8 cellular contexts compared by ENCODE assay signal in genomic region chr11:14358729-14359439, GRCh38. TPM values are rescaled to one million over a fixed set of nuclear protein-coding genes. Genes with fewer than 3 reads are reported as not detected.
A peak's percentile ranks its signal among the peaks of the same experiment; 100 is the strongest.
DNase-seq lines count a peak whose midpoint lies in the region; ATAC-seq, FAIRE-seq and TF ChIP-seq lines count a peak whose summit lies in the region.

RRAS2 (minus strand) TSS chr11:14359183; CDS start chr11:14358870, 313 bp downstream.

- H3K4me3 ChIP-seq in HCT116 (replicated peaks in 1 of 2; ENCODE audit: low read depth in 1 of 2, low read length in 2 of 2) (peak within 1 kb of the TSS; percentile 80 to 95), WI38 (ENCODE audit: low read depth, low read length) (peak within 1 kb of the TSS; percentile 69), mammary epithelial cell (replicated peaks in 1 of 3; ENCODE audit: insufficient read depth in 1 of 3, low read depth in 2 of 3, low read length in 3 of 3) (peak within 1 kb of the TSS; percentile 84 to 92 (median 88))

- H3K27me3 ChIP-seq in HCT116 (ENCODE audit: insufficient read depth, low read length): no peaks in the 10 kb centered on the region
- no peaks in the 10 kb centered on the region for H3K27me3 ChIP-seq in mammary epithelial cell (ENCODE audit: insufficient read depth, low read length)

- FAIRE-seq in GM12892 (lab: Jason Lieb, UNC): peak; percentile 83

- H3K27ac ChIP-seq in HCT116 (ENCODE audit: low read depth, low read length) (peak within 1 kb of the TSS; percentile 87), mammary epithelial cell (ENCODE audit: insufficient read depth, low read depth, low read length) (peak within 1 kb of the TSS; percentile 88)

- H3K9me3 ChIP-seq in HCT116 (ENCODE audit: control insufficient read depth in 1 of 2, insufficient read depth in 1 of 2, low read depth in 1 of 2, low read length in 2 of 2) (no peaks in the 10 kb centered on the region), mammary epithelial cell (replicated peaks; ENCODE audit: insufficient read depth, low read length) (no peaks in the 10 kb centered on the region)

- in situ Hi-C loops in mammary epithelial cell (cut with MboI; ENCODE audit: low sequenced_read_pairs in 2 of 2): no loop called here

- no TSS peak for BruUV-seq in HCT116 (replicated peaks; lab: Mats Ljungman, UMichigan)
- no TSS peak for BruUV-seq in mammary epithelial cell (replicated peaks; lab: Mats Ljungman, UMichigan)

- POLR2A ChIA-PET in HCT116 (lab: Charles Lee): no interaction called here

- H3K4me2 ChIP-seq in HCT116 (ENCODE audit: low read length) (peak within 1 kb of the TSS; percentile 95), mammary epithelial cell (ENCODE audit: insufficient read depth, low read depth, low read length) (peak within 1 kb of the TSS; percentile 93)

- CTCF ChIA-PET in HCT116 (lab: Charles Lee): no interaction called here
- CTCF ChIA-PET in mammary epithelial cell (lab: Charles Lee; ENCODE audit: low non-redundant PET): no interaction called here

- ATAC-seq in HCT116: peak; percentile 88

- intact Hi-C loops in HCT116 (cut with micrococcal nuclease): no loop called here
- intact Hi-C loops in mammary epithelial cell (cut with micrococcal nuclease): loop anchor here (1.0 to 2.0 kb wide), 5 partner anchors 22 to 96 kb away; no protein-coding TSS in a partner anchor

- no CpG with 5 or more reads among the region's 78 CpGs for WGBS in mammary epithelial cell (ENCODE audit: low coverage, missing lambda C conversion rate)

- H3K9ac ChIP-seq in HCT116 (ENCODE audit: low read length) (peak within 1 kb of the TSS; percentile 94), mammary epithelial cell (ENCODE audit: insufficient read depth, low read length) (peak within 1 kb of the TSS; percentile 94)

- H4K20me1 ChIP-seq in HCT116 (ENCODE audit: insufficient read depth) (peaks cover 4% of the 10 kb centered on the region; the same call in 1 of the 2 replicates), mammary epithelial cell (ENCODE audit: insufficient read depth, low read length) (no peaks in the 10 kb centered on the region)

- TF ChIP-seq POLR2A in GM12892 (IDR thresholded peaks at IDR 0.05; ENCODE audit: low read depth, low read length) (peak; percentile 85), HCT116 (IDR thresholded peaks at IDR 0.05; ENCODE audit: borderline replicate concordance, extremely low read depth, insufficient read depth, insufficient read length) (peak; percentile 81)

- RAD21 ChIA-PET in HCT116 (lab: Charles Lee; ENCODE audit: low non-redundant PET in 1 of 2, low total read pairs in 2 of 2, uncharacterized antibody in 2 of 2, unreplicated experiment in 2 of 2): interaction anchor here in 1 of 2 experiments (0.6 kb wide), 1 partner anchor 97 kb away, joined by 5 read pairs; no protein-coding TSS in a partner anchor

- H3K4me1 ChIP-seq in HCT116 (ENCODE audit: control insufficient read depth in 1 of 2, insufficient read depth in 2 of 2, low read length in 2 of 2): peaks cover 7 to 19% of the 10 kb centered on the region in 2 experiments; a peak in 3 of 4 replicates
- H3K4me1 ChIP-seq in mammary epithelial cell (ENCODE audit: insufficient read depth, low read length): peaks cover 5% of the 10 kb centered on the region

- H3K79me2 ChIP-seq in HCT116 (ENCODE audit: insufficient read depth, low read length) (peaks cover 45% of the 10 kb centered on the region), mammary epithelial cell (ENCODE audit: insufficient read depth, low read length) (peaks cover 55% of the 10 kb centered on the region)

- H2AFZ ChIP-seq in HCT116 (ENCODE audit: low read depth, low read length, poor library complexity, severe bottlenecking) (no peak within 1 kb of the TSS), mammary epithelial cell (ENCODE audit: low read depth, low read length) (peak within 1 kb of the TSS; percentile 69)

- H3K36me3 ChIP-seq in HCT116 (ENCODE audit: control insufficient read depth in 1 of 2, insufficient read depth in 2 of 2, low read length in 2 of 2) (no peaks in the 10 kb centered on the region), mammary epithelial cell (ENCODE audit: insufficient read depth, low read length) (no peaks in the 10 kb centered on the region)

- dilution Hi-C loops in mammary epithelial cell (cut with HindIII; ENCODE audit: low sequenced_read_pairs): no loop called here

- TF ChIP-seq CTCF in HCT116 (IDR thresholded peaks at IDR 0.05 in 2 of 3, conservative IDR thresholded peaks at IDR 0.05 in 1 of 3; ENCODE audit: borderline replicate concordance in 1 of 3, insufficient read depth in 1 of 3, low read depth in 2 of 3, low read length in 2 of 3): no peak
- no peak for TF ChIP-seq CTCF in WI38 (IDR thresholded peaks at IDR 0.05; ENCODE audit: low read depth, low read length)
- TF ChIP-seq CTCF in mammary epithelial cell (conservative IDR thresholded peaks at IDR 0.05 in 1 of 2, IDR thresholded peaks at IDR 0.05 in 1 of 2; ENCODE audit: extremely low read depth in 1 of 2, insufficient read depth in 1 of 2, low read depth in 1 of 2, low read length in 2 of 2): no peak

- no peaks in the 10 kb centered on the region for H3K9me2 ChIP-seq in HCT116 (ENCODE audit: insufficient read depth)

- peak; percentile 75 for DNase-seq in GM12892 (ENCODE audit: insufficient read length)
- peak; percentile 33 for DNase-seq in HCT116 (ENCODE audit: low read depth, low spot score)
- peak; percentile 83 for DNase-seq in NCI-H1105 (lab: John Stamatoyannopoulos, UW)
- DNase-seq in mammary epithelial cell: peak; percentile 69
- DNase-seq in islet precursor cell: peak; percentile 92
- peak; percentile 55 to 75 (median 66) for DNase-seq in stimulated activated CD4-positive, alpha-beta T cell treated with anti-CD3 and anti-CD28 coated beads, Interleukin-12 subunit alpha, Interleukin-12 subunit beta, amount 100 ng/mL, for 48 hours (ENCODE audit: low read depth in 2 of 3, low spot score in 1 of 3)
- no peak for DNase-seq in NCI-H2107 (lab: John Stamatoyannopoulos, UW)

- TF ChIP-seq RAD21 in HCT116 (IDR thresholded peaks at IDR 0.05; ENCODE audit: low read depth): no peak

TF ChIP-seq in HCT116, 20 proteins besides CTCF, POLR2A, EP300 and RAD21:
- TF ChIP-seq ZFX (IDR thresholded peaks at IDR 0.05) (peak; percentile 92), POLR2AphosphoS5 (IDR thresholded peaks at IDR 0.05; ENCODE audit: low read depth, low read length) (peak; percentile 98), YY1 (IDR thresholded peaks at IDR 0.05; ENCODE audit: extremely low read depth, insufficient replicate concordance, low read depth, low read length) (peak; percentile 89), FOSL1 (IDR thresholded peaks at IDR 0.05; ENCODE audit: low read depth) (no peak)

RNA-seq across cellular contexts. Expression of gene RRAS2, which starts in this region (rescaled TPM):
- 38.0 TPM for polyA plus RNA-seq in GM12892 (2012; ENCODE audit: missing spikeins)
- total RNA-seq in HCT116 (2021; ENCODE audit: unreplicated experiment): 54.5 TPM
- 21.5 and 32.1 TPM in 2 replicates for polyA plus RNA-seq in HCT116 (2012)
- 100 to 1,000 TPM; 125 to 141 TPM for total RNA-seq in mammary epithelial cell
- polyA plus RNA-seq in mammary epithelial cell: 50.0 TPM
- 37.4 TPM for polyA minus RNA-seq in mammary epithelial cell
